In genomic region chr17:17454276-17454675, GRCh38 we compare ENCODE assay signal across 1 cellular context.
TF ChIP-seq lines count a peak whose summit lies in the region.

No MANE protein-coding gene starts in this region.

TF ChIP-seq in GM12878, 131 proteins besides CTCF, POLR2A, EP300 and RAD21:
- TF ChIP-seq GATAD2B (conservative IDR thresholded peaks at IDR 0.05; ENCODE audit: low read depth) (no peak), RAD51 (IDR thresholded peaks at IDR 0.05) (no peak), HDGF (IDR thresholded peaks at IDR 0.05) (no peak)
